29 cellular contexts compared by ENCODE assay signal in genomic region chr18:50196261-50196660, GRCh38. TPM values are rescaled to one million over a fixed set of nuclear protein-coding genes. Genes with fewer than 3 reads are reported as not detected.
A peak's percentile ranks its signal among the peaks of the same experiment; 100 is the strongest.
DNase-seq lines count a peak whose midpoint lies in the region; ATAC-seq and TF ChIP-seq lines count a peak whose summit lies in the region.
"Had no signal": no experiment of that assay in that cellular context is flagged by ENCODE, and none has a peak within 500 bp of the region (broad histone marks: within the 10 kb centered on the region; RNA-seq: fewer than 3 reads in every experiment).

No MANE protein-coding gene starts in this region.

- no peak for DNase-seq in T-helper 1 cell
- DNase-seq in T-cell = no peak
- DNase-seq in immature natural killer cell = no peak
- DNase-seq in neural progenitor cell (ENCODE audit: low spot score) = no peak
- no peak for DNase-seq in DMS79 treated with DMSO at 0.1 percent for 48 hours (lab: John Stamatoyannopoulos, UW)
- DNase-seq in activated CD4-positive, CD25-positive, alpha-beta regulatory T cell treated with anti-CD3 and anti-CD28 coated beads, Interleukin-2, amount 50 U/mL, for 72 hours = no peak
- no peak for DNase-seq in activated CD4-positive, alpha-beta T cell treated with anti-CD3 and anti-CD28 coated beads for 1 hour
- DNase-seq: activated CD4-positive, alpha-beta memory T cell treated with anti-CD3 and anti-CD28 coated beads for 36 hours; activated naive CD4-positive, alpha-beta T cell treated with anti-CD3 and anti-CD28 coated beads for 36 hours; activated T-cell treated with anti-CD3 and anti-CD28 coated beads, Interleukin-2, amount 50 U/mL, for 72 hours; amygdala; C1 segment of cervical spinal cord; effector memory CD4-positive, alpha-beta T cell; EL; Kasumi-1; left ventricle myocardium inferior; mesendoderm; NCI-H1417 treated with DMSO at 0.1 percent for 48 hours; NCI-H2029 treated with DMSO at 0.1 percent for 48 hours; NCI-H226; Right ventricle myocardium superior; WERI-Rb-1 had no signal

- H3K9me3 Mint-ChIP-seq in T-helper 1 cell treated with Interleukin-12 subunit alpha and Interleukin-12 subunit beta and Interleukin-4 antibody, amounts not matched to agents 30 μg/mL and 1 μg/mL, for 36 hours = no peaks in the 10 kb centered on the region
- peaks cover 0 to 12% (median 3%) of the 10 kb centered on the region in 3 donors for H3K9me3 Mint-ChIP-seq in T-cell
- peaks cover 0 to 4% (median 0%) of the 10 kb centered on the region in 6 donors for H3K9me3 Mint-ChIP-seq in immature natural killer cell
- peaks cover 5% of the 10 kb centered on the region for H3K9me3 Mint-ChIP-seq in neural progenitor cell

- H4K20me1 ChIP-seq in neural progenitor cell (ENCODE audit: low read depth) = peaks cover 23% of the 10 kb centered on the region

- H3F3A ChIP-seq in neural progenitor cell (ENCODE audit: low read depth) = no peaks in the 10 kb centered on the region

- H3K36me3 ChIP-seq in neural progenitor cell = no peaks in the 10 kb centered on the region
- H3K36me3 ChIP-seq: left ventricle myocardium inferior, upper lobe of left lung, WERI-Rb-1 had no signal

- H3K36me3 Mint-ChIP-seq in T-helper 1 cell treated with Interleukin-12 subunit alpha and Interleukin-12 subunit beta and Interleukin-4 antibody, amounts not matched to agents 30 μg/mL and 1 μg/mL, for 36 hours (ENCODE audit: low read depth) = no peaks in the 10 kb centered on the region
- H3K36me3 Mint-ChIP-seq in T-cell (peaks cover 3% of the 10 kb centered on the region), immature natural killer cell (no peaks in the 10 kb centered on the region), neural progenitor cell (no peaks in the 10 kb centered on the region)
- H3K36me3 Mint-ChIP-seq: activated CD4-positive, alpha-beta memory T cell treated with anti-CD3 and anti-CD28 coated beads for 36 hours had no signal

- no peak for TF ChIP-seq CTCF in neural progenitor cell (IDR thresholded peaks at IDR 0.05)

- H3K4me2 ChIP-seq in neural progenitor cell = no peak overlapping the region

- no peak overlapping the region for H3K9ac ChIP-seq in neural progenitor cell

- H3K79me2 ChIP-seq in neural progenitor cell (ENCODE audit: low read depth) = no peaks in the 10 kb centered on the region

- CTCF ChIA-PET in T-cell (lab: Charles Lee) = interaction anchor here in 1 of 2 donors (0.7 kb wide), 2 partner anchors 22 to 297 kb away, joined by 4 to 5 read pairs; no protein-coding TSS in a partner anchor

- H3K4me3 ChIP-seq in neural progenitor cell = no peak overlapping the region
- H3K4me3 ChIP-seq: coronary artery, left ventricle myocardium inferior, skin epidermis had no signal

- ATAC-seq in T-cell (replicated peaks in 1 of 4) = no peak
- ATAC-seq: activated T-cell treated with anti-CD3 and anti-CD28 coated beads, Interleukin-2, amount 50 U/mL, for 72 hours; Panc1; stimulated activated memory B cell treated with anti-CD40 and anti-IgM and Interleukin-4, amounts not matched to agents 10 μg/mL and 1 μg/mL and 100 μg/mL, for 72 hours had no signal

- peak overlapping the region; percentile 41 for H3K4me3 Mint-ChIP-seq in T-helper 1 cell treated with Interleukin-12 subunit alpha and Interleukin-12 subunit beta and Interleukin-4 antibody, amounts not matched to agents 30 μg/mL and 1 μg/mL, for 36 hours
- H3K4me3 Mint-ChIP-seq in T-cell (peak overlapping the region in 2 of 3 donors; percentile 1 to 71), immature natural killer cell (peak overlapping the region in 4 of 5 donors; percentile 15 to 47 (median 22)), neural progenitor cell (peak overlapping the region; percentile 79)
- H3K4me3 Mint-ChIP-seq: activated CD4-positive, alpha-beta memory T cell treated with anti-CD3 and anti-CD28 coated beads for 36 hours had no signal

- H3K27me3 ChIP-seq in neural progenitor cell = peaks cover 70% of the 10 kb centered on the region

- no peak overlapping the region for H3K27ac ChIP-seq in neural progenitor cell
- H3K27ac ChIP-seq: 22Rv1, coronary artery, left ventricle myocardium inferior, skin epidermis, upper lobe of left lung, WERI-Rb-1 had no signal

- H3K27me3 Mint-ChIP-seq in T-helper 1 cell treated with Interleukin-12 subunit alpha and Interleukin-12 subunit beta and Interleukin-4 antibody, amounts not matched to agents 30 μg/mL and 1 μg/mL, for 36 hours (ENCODE audit: low read depth) = peaks cover 80% of the 10 kb centered on the region
- H3K27me3 Mint-ChIP-seq in T-cell = peaks cover 56 to 78% of the 10 kb centered on the region in 2 donors
- peaks cover 6 to 28% (median 19%) of the 10 kb centered on the region in 3 donors for H3K27me3 Mint-ChIP-seq in immature natural killer cell (ENCODE audit: low read depth in 3 of 3)
- H3K27me3 Mint-ChIP-seq in neural progenitor cell (ENCODE audit: insufficient read depth, low read depth) = peaks cover 37% of the 10 kb centered on the region

- H3K9me3 ChIP-seq in neural progenitor cell (ENCODE audit: low read depth) = no peaks in the 10 kb centered on the region

- H2AFZ ChIP-seq in neural progenitor cell (replicated peaks) = no peak overlapping the region

- POLR2A ChIA-PET in T-cell (lab: Charles Lee) = no interaction called here

- no peak overlapping the region for H3K27ac Mint-ChIP-seq in T-helper 1 cell treated with Interleukin-12 subunit alpha and Interleukin-12 subunit beta and Interleukin-4 antibody, amounts not matched to agents 30 μg/mL and 1 μg/mL, for 36 hours
- H3K27ac Mint-ChIP-seq in T-cell = no peak overlapping the region
- no peak overlapping the region for H3K27ac Mint-ChIP-seq in immature natural killer cell
- no peak overlapping the region for H3K27ac Mint-ChIP-seq in neural progenitor cell
- H3K27ac Mint-ChIP-seq: activated CD4-positive, alpha-beta memory T cell treated with anti-CD3 and anti-CD28 coated beads for 36 hours; activated naive CD4-positive, alpha-beta T cell treated with anti-CD3 and anti-CD28 coated beads for 36 hours; activated T-cell treated with anti-CD3 and anti-CD28 coated beads, Interleukin-2, amount 50 U/mL, for 72 hours; stimulated activated memory B cell treated with anti-CD40 and anti-IgM and Interleukin-4, amounts not matched to agents 10 μg/mL and 1 μg/mL and 100 μg/mL, for 72 hours had no signal

- peaks cover 14% of the 10 kb centered on the region for H3K4me1 ChIP-seq in neural progenitor cell

- peaks cover 5% of the 10 kb centered on the region for H3K4me1 Mint-ChIP-seq in T-helper 1 cell treated with Interleukin-12 subunit alpha and Interleukin-12 subunit beta and Interleukin-4 antibody, amounts not matched to agents 30 μg/mL and 1 μg/mL, for 36 hours (ENCODE audit: low read depth)
- peaks cover 11 to 22% (median 16%) of the 10 kb centered on the region in 3 donors for H3K4me1 Mint-ChIP-seq in T-cell
- H3K4me1 Mint-ChIP-seq in immature natural killer cell = peaks cover 6% of the 10 kb centered on the region in 2 donors
- peaks cover 9% of the 10 kb centered on the region for H3K4me1 Mint-ChIP-seq in neural progenitor cell

RNA-seq across cellular contexts. Expression of gene MYO5B, which starts 1.3 kb away (rescaled TPM):
- under 1 TPM in 3 of 5 donors, not detected in 2; 0.09 to 0.72 (median 0.50) TPM for total RNA-seq in T-cell
- polyA plus RNA-seq in immature natural killer cell = under 1 TPM in 1 of 3 donors, not detected in 2; 0.04 TPM
- total RNA-seq in neural progenitor cell (ENCODE audit: low replicate concordance) = 5.0 and 6.7 TPM in 2 replicates

Comparison
In these comparisons a context has a peak if more than half of its experiments do, and no peak if none do; other contexts are left out.
1. H3K4me3 Mint-ChIP-seq: peak in every context shown above with its lines; median percentile 79 in neural progenitor cell; 41 in T-helper 1 cell treated with Interleukin-12 subunit alpha and Interleukin-12 subunit beta and Interleukin-4 antibody, amounts not matched to agents 30 μg/mL and 1 μg/mL, for 36 hours; 36 in T-cell; 22 in immature natural killer cell.